ENCODE assay signal across 25 cellular contexts in genomic region chr3:186022931-186023330, GRCh38.
"Had no signal": no experiment of that assay in that cellular context is flagged by ENCODE, and none has a peak within 500 bp of the region (broad histone marks: within the 10 kb centered on the region; RNA-seq: fewer than 3 reads in every experiment).

No MANE protein-coding gene starts in this region.

- H3K4me3 ChIP-seq: colonic mucosa, gastroesophageal sphincter, heart left ventricle, hepatocyte, left lung, prostate gland, right atrium auricular region, stomach, thyroid gland, vagina had no signal

- H3K79me2 ChIP-seq: hepatocyte had no signal

- H3K27me3 ChIP-seq: colonic mucosa, gastroesophageal sphincter, heart left ventricle, hepatocyte, left lung, right atrium auricular region, stomach, thyroid gland, vagina had no signal

- H3K9me3 ChIP-seq: colonic mucosa, gastroesophageal sphincter, heart left ventricle, left lung, prostate gland, right atrium auricular region, stomach, thyroid gland, vagina had no signal

- H2AFZ ChIP-seq: hepatocyte had no signal

- H3K27ac ChIP-seq: colonic mucosa, epithelial cell of prostate, foreskin keratinocyte, gastroesophageal sphincter, heart left ventricle, hepatocyte, left lung, prostate gland, right atrium auricular region, stomach, thyroid gland, vagina had no signal

- H3K4me2 ChIP-seq: hepatocyte had no signal

- H3K4me1 ChIP-seq: colonic mucosa, foreskin keratinocyte, gastroesophageal sphincter, left lung, prostate gland, thyroid gland had no signal

- H3K36me3 ChIP-seq: colonic mucosa, gastroesophageal sphincter, heart left ventricle, left lung, prostate gland, right atrium auricular region, stomach, thyroid gland, vagina had no signal

- ATAC-seq: esophagus mucosa; foreskin keratinocyte; gastroesophageal sphincter; heart left ventricle; left lung; naive thymus-derived CD8-positive, alpha-beta T cell; stimulated activated effector memory CD8-positive, alpha-beta T cell treated with anti-CD3 and anti-CD28 coated beads, Interleukin-12 subunit alpha, Interleukin-12 subunit beta, amount 100 ng/mL, for 72 hours had no signal

- DNase-seq: colonic mucosa; effector CD8-positive, alpha-beta T cell; endodermal cell; foreskin keratinocyte; heart left ventricle; kidney; left lung; mammary epithelial cell; naive thymus-derived CD8-positive, alpha-beta T cell; nephron progenitor cell; nucleus accumbens; stimulated activated CD4-positive, alpha-beta T cell treated with anti-CD3 and anti-CD28 coated beads, Interleukin-2, amount 100 ng/mL, for 24 hours; stimulated activated CD4-positive, alpha-beta T cell treated with anti-CD3 and anti-CD28 coated beads, Interleukin-4, amount 100 ng/mL, for 24 hours; stimulated activated naive CD4-positive, alpha-beta T cell treated with Interleukin-2 at 50 U/mL for 16 hours; stomach; thyroid gland; trophoblast cell had no signal
